Comparison of ENCODE assay signal across 12 cellular contexts in the genomic region with DNA sequence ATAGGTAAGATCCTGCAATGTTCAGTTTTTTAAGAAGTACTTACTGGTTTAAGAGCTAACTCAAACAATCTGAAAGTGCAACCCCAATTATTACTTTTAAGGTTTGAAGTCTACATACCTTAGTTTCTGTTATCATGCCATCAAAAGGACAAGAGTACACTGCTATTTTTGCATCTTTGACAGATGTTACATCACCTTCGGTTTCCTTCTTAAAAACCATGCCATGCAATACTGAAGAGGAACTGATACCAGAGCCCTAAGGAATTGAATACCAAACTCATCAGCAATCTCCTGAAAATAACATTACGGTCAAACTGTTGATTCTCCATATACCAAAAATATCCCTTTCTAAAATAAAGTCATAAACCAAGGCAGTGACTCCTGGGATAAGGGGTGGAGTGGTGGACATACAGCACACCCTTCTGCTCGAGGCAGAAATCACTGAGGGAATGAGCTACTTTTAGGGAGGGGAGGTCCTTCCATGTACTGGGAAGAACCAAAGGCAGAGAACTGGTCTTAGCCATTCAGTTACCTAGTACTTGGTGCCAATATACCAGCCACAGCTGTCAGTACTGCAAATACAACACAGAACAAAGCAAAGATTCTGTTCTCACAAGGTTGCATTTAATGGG. TPM values are rescaled to one million over a fixed set of nuclear protein-coding genes. Genes with fewer than 3 reads are reported as not detected.
DNase-seq lines count a peak whose midpoint lies in the region; ATAC-seq, FAIRE-seq and TF ChIP-seq lines count a peak whose summit lies in the region.
"Had no signal": no experiment of that assay in that cellular context is flagged by ENCODE, and none has a peak within 500 bp of the region (broad histone marks: within the 10 kb centered on the region; RNA-seq: fewer than 3 reads in every experiment).

No MANE protein-coding gene starts in this region.

- no peak overlapping the region for H3K4me3 Mint-ChIP-seq in progenitor cell of endocrine pancreas (ENCODE audit: low read depth)
- H3K4me3 Mint-ChIP-seq: stimulated activated naive CD8-positive, alpha-beta T cell treated with anti-CD3 and anti-CD28 coated beads, Interleukin-15, Interleukin-2, amounts not matched to agents 100 ng/mL and 50 ng/mL, for 24 hours had no signal

- H3K27ac Mint-ChIP-seq in progenitor cell of endocrine pancreas: no peak overlapping the region
- H3K27ac Mint-ChIP-seq: stimulated activated naive CD8-positive, alpha-beta T cell treated with anti-CD3 and anti-CD28 coated beads, Interleukin-15, Interleukin-2, amounts not matched to agents 100 ng/mL and 50 ng/mL, for 24 hours had no signal

- no peaks in the 10 kb centered on the region for H3K4me1 Mint-ChIP-seq in progenitor cell of endocrine pancreas (ENCODE audit: low read depth)

- H3K27me3 ChIP-seq in MM.1S (replicated peaks; ENCODE audit: insufficient read depth, low read length): no peaks in the 10 kb centered on the region
- H3K27me3 ChIP-seq in tibial nerve: no peaks in the 10 kb centered on the region

- H3K4me1 ChIP-seq in MM.1S (ENCODE audit: low read length) (peaks cover 20% of the 10 kb centered on the region), tibial nerve (peaks cover 0 to 6% (median 2%) of the 10 kb centered on the region in 4 donors)
- H3K4me1 ChIP-seq: HAP-1 had no signal

- H3K9me3 ChIP-seq in MM.1S (replicated peaks; ENCODE audit: insufficient read depth, low read length): no peaks in the 10 kb centered on the region
- no peaks in the 10 kb centered on the region for H3K9me3 ChIP-seq in tibial nerve
- H3K9me3 ChIP-seq: HAP-1 had no signal

- TF ChIP-seq CTCF in MM.1S (IDR thresholded peaks at IDR 0.05; ENCODE audit: low read length) (no peak), progenitor cell of endocrine pancreas (IDR thresholded peaks at IDR 0.05; ENCODE audit: unreplicated experiment) (no peak), tibial nerve (IDR thresholded peaks at IDR 0.05) (no peak)

- H2AFZ ChIP-seq in MM.1S (ENCODE audit: low read length): no peak overlapping the region

- ATAC-seq in Right ventricle myocardium superior (ENCODE audit: poor library complexity) (peak; percentile 36), HG02763 (IDR thresholded peaks at IDR 0.05; ENCODE audit: unreplicated experiment) (peak; percentile 98)

- peak overlapping the region; percentile 81 for H3K4me2 ChIP-seq in MM.1S (ENCODE audit: low read depth, low read length)

- peaks cover 72% of the 10 kb centered on the region for H3K79me2 ChIP-seq in MM.1S (ENCODE audit: low read length)

- H3K4me3 ChIP-seq in MM.1S (ENCODE audit: low read length) (peak overlapping the region; percentile 22), tibial nerve (no peak overlapping the region)
- H3K4me3 ChIP-seq: HAP-1 had no signal

- H3K36me3 Mint-ChIP-seq in progenitor cell of endocrine pancreas (ENCODE audit: insufficient read depth): peaks cover 27% of the 10 kb centered on the region

- no peaks in the 10 kb centered on the region for H3K27me3 Mint-ChIP-seq in progenitor cell of endocrine pancreas
- H3K27me3 Mint-ChIP-seq: stimulated activated naive CD8-positive, alpha-beta T cell treated with anti-CD3 and anti-CD28 coated beads, Interleukin-15, Interleukin-2, amounts not matched to agents 100 ng/mL and 50 ng/mL, for 24 hours had no signal

- H3K36me3 ChIP-seq in MM.1S (replicated peaks; ENCODE audit: insufficient read depth, low read length): peaks cover 50% of the 10 kb centered on the region
- H3K36me3 ChIP-seq in tibial nerve: peaks cover 3 to 91% (median 29%) of the 10 kb centered on the region in 3 donors

- no peak for DNase-seq in Right ventricle myocardium superior
- DNase-seq in cardiac septum (ENCODE audit: low spot score): no peak
- peak; percentile 70 for DNase-seq in MM.1S
- DNase-seq in urothelium cell line (ENCODE audit: low spot score): no peak
- DNase-seq in posterior cingulate gyrus: no peak
- DNase-seq in progenitor cell of endocrine pancreas (ENCODE audit: low spot score, unreplicated experiment): no peak
- no peak for DNase-seq in tibial nerve (ENCODE audit: low spot score in 2 of 2)
- DNase-seq: NCI-H2227 treated with DMSO at 0.1 percent for 48 hours had no signal

- no peak for TF ChIP-seq POLR2A in tibial nerve (IDR thresholded peaks at IDR 0.05)

- peak overlapping the region; percentile 26; the same call in 1 of the 2 replicates for H3K9ac ChIP-seq in MM.1S (ENCODE audit: low read length)

- 0 out of 2 replicates have a peak, but pooled peaks cover 5% of the 10 kb centered on the region for H4K20me1 ChIP-seq in MM.1S (ENCODE audit: insufficient read depth, low read length)

- intact Hi-C loops in Right ventricle myocardium superior (cut with DNase I): no loop called here
- intact Hi-C loops in cardiac septum (cut with DNase I): no loop called here
- intact Hi-C loops in posterior cingulate gyrus (cut with DNase I): no loop called here

- peak; percentile 71 for FAIRE-seq in urothelium cell line (lab: Jason Lieb, UNC)

- no peaks in the 10 kb centered on the region for H3K9me2 ChIP-seq in MM.1S (replicated peaks; ENCODE audit: insufficient read depth, low read length)

- peaks cover 50% of the 10 kb centered on the region for H3F3A ChIP-seq in MM.1S (ENCODE audit: insufficient read depth, low read length)

- TF ChIP-seq EP300 in tibial nerve (IDR thresholded peaks at IDR 0.05): no peak

- H3K27ac ChIP-seq in MM.1S (ENCODE audit: low read length) (peak overlapping the region; percentile 81), tibial nerve (no peak overlapping the region)
- H3K27ac ChIP-seq: VCaP had no signal

- 64 to 76% methylated on average over 3 of the region's 3 CpGs for WGBS in tibial nerve, 2 donors

- no peaks in the 10 kb centered on the region for H3K9me3 Mint-ChIP-seq in progenitor cell of endocrine pancreas (ENCODE audit: low read depth)
- H3K9me3 Mint-ChIP-seq: stimulated activated naive CD8-positive, alpha-beta T cell treated with anti-CD3 and anti-CD28 coated beads, Interleukin-15, Interleukin-2, amounts not matched to agents 100 ng/mL and 50 ng/mL, for 24 hours had no signal

RNA-seq across cellular contexts. Expression of a gene that starts 8.5 kb away (rescaled TPM):
- total RNA-seq in Right ventricle myocardium superior (108 TPM), cardiac septum (116 TPM), progenitor cell of endocrine pancreas (208 and 223 TPM in 2 replicates), tibial nerve (10 to 100 TPM; 49.6 to 90.0 (median 63.5) TPM)

RNA-seq across cellular contexts. Expression of a gene that starts 40.5 kb away (rescaled TPM):
- total RNA-seq in Right ventricle myocardium superior: 29.1 TPM
- total RNA-seq in cardiac septum: 37.8 TPM
- 32.5 and 33.9 TPM in 2 replicates for total RNA-seq in progenitor cell of endocrine pancreas
- total RNA-seq in tibial nerve: 10 to 100 TPM; 29.2 to 43.1 (median 33.8) TPM

RNA-seq across cellular contexts. Expression of a gene that starts 45.8 kb away (rescaled TPM):
- total RNA-seq in Right ventricle myocardium superior (13.6 TPM), cardiac septum (10.3 TPM), progenitor cell of endocrine pancreas (9.3 TPM in 2 replicates), tibial nerve (10 to 100 TPM in 2 of 4 donors, 1 to 10 TPM in 2; 7.2 to 14.6 (median 9.9) TPM)
